Comparison of ENCODE assay signal across 23 cellular contexts in genomic region chr2:183347969-183348368, GRCh38.
"Had no signal": no experiment of that assay in that cellular context is flagged by ENCODE, and none has a peak within 500 bp of the region (broad histone marks: within the 10 kb centered on the region; RNA-seq: fewer than 3 reads in every experiment).

No MANE protein-coding gene starts in this region.

- H3K4me3 ChIP-seq: dorsolateral prefrontal cortex, gastrocnemius medialis, heart left ventricle, left lung, neural progenitor cell, prostate gland, right atrium auricular region, testis, tibial nerve, upper lobe of left lung had no signal

- H3K9me3 ChIP-seq: gastrocnemius medialis, heart left ventricle, left lung, prostate gland, right atrium auricular region, testis, tibial nerve, upper lobe of left lung had no signal

- ATAC-seq: gastrocnemius medialis; heart left ventricle; left cardiac atrium; left lung; naive thymus-derived CD4-positive, alpha-beta T cell; sciatic nerve; stimulated activated naive CD8-positive, alpha-beta T cell treated with anti-CD3 and anti-CD28 coated beads, Interleukin-15, Interleukin-2, amounts not matched to agents 100 U/mL and 50 U/mL, for 24 hours had no signal

- H3K27ac ChIP-seq: gastrocnemius medialis, heart left ventricle, left lung, neural progenitor cell, prostate gland, right atrium auricular region, testis, tibial nerve, upper lobe of left lung had no signal

- H3K4me1 ChIP-seq: gastrocnemius medialis, heart left ventricle, left lung, neural progenitor cell, prostate gland, right atrium auricular region, testis, tibial nerve, upper lobe of left lung had no signal

- H2AFZ ChIP-seq: neural progenitor cell had no signal

- FAIRE-seq: colon, islet of Langerhans, urothelium cell line had no signal

- H3K4me2 ChIP-seq: neural progenitor cell had no signal

- H3K9ac ChIP-seq: neural progenitor cell had no signal

- DNase-seq: dorsolateral prefrontal cortex; effector CD4-positive, alpha-beta T cell; gastrocnemius medialis; heart left ventricle; hippocampal formation; left cardiac atrium; left lung; mesenchymal stem cell; naive thymus-derived CD4-positive, alpha-beta T cell; stimulated activated CD4-positive, alpha-beta T cell treated with anti-CD3 and anti-CD28 coated beads, Interleukin-2, amount 100 ng/mL, for 24 hours; stimulated activated CD4-positive, alpha-beta T cell treated with anti-CD3 and anti-CD28 coated beads, Interleukin-4, amount 100 ng/mL, for 4 hours; stimulated activated naive CD8-positive, alpha-beta T cell treated with anti-CD3 and anti-CD28 coated beads, Interleukin-15, Interleukin-2, amounts not matched to agents 100 U/mL and 50 U/mL, for 24 hours; substantia nigra; testis; upper lobe of left lung had no signal

- H3K36me3 ChIP-seq: gastrocnemius medialis, heart left ventricle, left lung, neural progenitor cell, prostate gland, right atrium auricular region, tibial nerve, upper lobe of left lung had no signal

- H3K27me3 ChIP-seq: dorsolateral prefrontal cortex, gastrocnemius medialis, heart left ventricle, left lung, neural progenitor cell, right atrium auricular region, testis, tibial nerve, upper lobe of left lung had no signal
